Comparison of ENCODE assay signal across 21 cellular contexts in genomic region chr6:55812509-55812908, GRCh38.
"Had no signal": no experiment of that assay in that cellular context is flagged by ENCODE, and none has a peak within 500 bp of the region (broad histone marks: within the 10 kb centered on the region; RNA-seq: fewer than 3 reads in every experiment).

No MANE protein-coding gene starts in this region.

- H3K27me3 ChIP-seq: gastrocnemius medialis, spleen had no signal

- H3K27ac ChIP-seq: coronary artery, epithelial cell of prostate, gastrocnemius medialis, left ventricle myocardium inferior, psoas muscle, spleen, WERI-Rb-1 had no signal

- ATAC-seq: activated CD4-positive, alpha-beta T cell treated with anti-CD3 and anti-CD28 coated beads for 36 hours; activated CD8-positive, alpha-beta T cell treated with anti-CD3 and anti-CD28 coated beads, Interleukin-2, amount 10 ng/mL, durations not matched to agents 7 days and 5 days; activated naive CD8-positive, alpha-beta T cell treated with anti-CD3 and anti-CD28 coated beads, Interleukin-2, amount 50 U/mL, for 24 hours; gastrocnemius medialis; psoas muscle; sciatic nerve; stimulated activated naive B cell treated with anti-CD40 and anti-IgM and Interleukin-4, amounts not matched to agents 10 μg/mL and 1 μg/mL and 100 μg/mL, for 72 hours had no signal

- H3K4me1 ChIP-seq: gastrocnemius medialis, psoas muscle, spleen had no signal

- DNase-seq: activated CD4-positive, alpha-beta T cell treated with anti-CD3 and anti-CD28 coated beads for 36 hours; activated CD8-positive, alpha-beta memory T cell treated with anti-CD3 and anti-CD28 coated beads, Interleukin-2, amount 50 U/mL, for 48 hours; activated CD8-positive, alpha-beta T cell treated with anti-CD3 and anti-CD28 coated beads, Interleukin-2, amount 10 ng/mL, durations not matched to agents 7 days and 5 days; activated naive CD8-positive, alpha-beta T cell treated with anti-CD3 and anti-CD28 coated beads, Interleukin-2, amount 50 U/mL, for 24 hours; caudate nucleus; effector CD8-positive, alpha-beta T cell; gastrocnemius medialis; kidney; left ventricle myocardium inferior; occipital lobe; psoas muscle; spleen; stimulated activated CD4-positive, alpha-beta T cell treated with anti-CD3 and anti-CD28 coated beads, Interleukin-1b, Interleukin-23, amount 100 ng/mL, for 48 hours; stimulated activated naive B cell treated with anti-CD40 and anti-IgM and Interleukin-4, amounts not matched to agents 10 μg/mL and 1 μg/mL and 100 μg/mL, for 72 hours; substantia nigra; trophoblast cell; WERI-Rb-1 had no signal

- FAIRE-seq: astrocyte had no signal

- H3K9me3 ChIP-seq: gastrocnemius medialis, left ventricle myocardium inferior, psoas muscle had no signal

- H3K36me3 ChIP-seq: gastrocnemius medialis, left ventricle myocardium inferior, spleen, WERI-Rb-1 had no signal

- H3K4me3 ChIP-seq: coronary artery, gastrocnemius medialis, left ventricle myocardium inferior, psoas muscle, spleen had no signal
